Comparison of ENCODE assay signal across 21 cellular contexts in the genomic region with DNA sequence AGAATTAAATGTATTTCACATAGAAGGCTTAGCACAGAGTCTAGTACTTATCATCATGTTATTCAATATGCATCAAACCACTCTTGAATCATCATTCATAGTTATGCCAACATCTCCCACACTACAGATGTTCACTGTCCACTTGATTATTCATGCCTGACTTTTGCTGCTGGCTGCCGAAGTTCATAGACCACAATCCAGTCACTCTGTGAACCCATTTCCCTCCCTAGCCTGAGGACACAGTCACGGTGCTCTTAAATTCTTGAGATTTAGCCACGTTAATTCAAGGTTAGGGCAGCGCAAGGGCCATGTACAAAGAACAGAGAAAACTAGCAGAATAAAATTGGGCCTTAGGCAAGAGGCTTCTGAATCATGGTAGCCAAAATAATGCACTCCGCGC. TPM values are rescaled to one million over a fixed set of nuclear protein-coding genes. Genes with fewer than 3 reads are reported as not detected.
A peak's percentile ranks its signal among the peaks of the same experiment; 100 is the strongest.
DNase-seq lines count a peak whose midpoint lies in the region; ATAC-seq and TF ChIP-seq lines count a peak whose summit lies in the region.
"Had no signal": no experiment of that assay in that cellular context is flagged by ENCODE, and none has a peak within 500 bp of the region (broad histone marks: within the 10 kb centered on the region; RNA-seq: fewer than 3 reads in every experiment).

No MANE protein-coding gene starts in this region.

- H3K4me3 Mint-ChIP-seq in osteocyte (ENCODE audit: unreplicated experiment) (no peak overlapping the region), neural progenitor cell (no peak overlapping the region)
- H3K4me3 Mint-ChIP-seq: CD4-positive, alpha-beta memory T cell; natural killer cell had no signal

- H3K9me3 Mint-ChIP-seq in osteocyte (ENCODE audit: unreplicated experiment) (no peaks in the 10 kb centered on the region), neural progenitor cell (no peaks in the 10 kb centered on the region)
- H3K9me3 Mint-ChIP-seq: CD4-positive, alpha-beta memory T cell; natural killer cell had no signal

- peak overlapping the region; percentile 60 for H3K27ac Mint-ChIP-seq in osteocyte (ENCODE audit: unreplicated experiment)
- H3K27ac Mint-ChIP-seq in neural progenitor cell, result no peak overlapping the region
- H3K27ac Mint-ChIP-seq: CD4-positive, alpha-beta memory T cell; natural killer cell had no signal

- no TSS peak for BruUV-seq in PC-3 (replicated peaks; lab: Mats Ljungman, UMichigan)

- H3K27me3 ChIP-seq in PC-3 (ENCODE audit: low read length), result no peaks in the 10 kb centered on the region
- no peaks in the 10 kb centered on the region for H3K27me3 ChIP-seq in neural progenitor cell
- H3K27me3 ChIP-seq in SK-N-SH (ENCODE audit: insufficient read depth), result no peaks in the 10 kb centered on the region
- H3K27me3 ChIP-seq: SJSA1 had no signal

- POLR2A ChIA-PET in PC-3 (lab: Charles Lee; ENCODE audit: unreplicated experiment) (no interaction called here), SK-N-SH (lab: Yijun Ruan, JAX) (no interaction called here)

- no peak overlapping the region for H3K4me3 ChIP-seq in PC-3 (ENCODE audit: low read length)
- H3K4me3 ChIP-seq in neural progenitor cell, result no peak overlapping the region
- H3K4me3 ChIP-seq in SK-N-SH (ENCODE audit: low read depth in 2 of 2, low read length in 1 of 2), result no peak overlapping the region
- H3K4me3 ChIP-seq: K562, SJSA1 had no signal

- intact Hi-C loops in PC-3 (cut with micrococcal nuclease), result no loop called here

- DNase-seq in EL (peak; percentile 93), PC-3 (peak; percentile 59), epidermal melanocyte (ENCODE audit: insufficient read length, low spot score) (peak; percentile 60), osteocyte (ENCODE audit: extremely low spot score, unreplicated experiment) (no peak), neural progenitor cell (ENCODE audit: low spot score) (no peak), OCI-M1 (lab: John Stamatoyannopoulos, UW) (no peak), SK-N-SH (no peak)
- DNase-seq: activated naive CD4-positive, alpha-beta T cell treated with Interleukin-2 at 50 U/mL for 16 hours; CD4-positive, alpha-beta memory T cell; cortex of kidney; head of caudate nucleus; natural killer cell; NCI-H187; NCI-H774; substantia nigra had no signal

- no peaks in the 10 kb centered on the region for H3K9me3 ChIP-seq in PC-3 (ENCODE audit: low read length)
- no peaks in the 10 kb centered on the region for H3K9me3 ChIP-seq in neural progenitor cell (ENCODE audit: low read depth)
- H3K9me3 ChIP-seq in SK-N-SH, result no peaks in the 10 kb centered on the region
- H3K9me3 ChIP-seq: SJSA1 had no signal

- H3K4me2 ChIP-seq in PC-3 (ENCODE audit: low read length) (no peak overlapping the region), neural progenitor cell (no peak overlapping the region), SK-N-SH (no peak overlapping the region)

- TF ChIP-seq RAD21 in SK-N-SH (IDR thresholded peaks at IDR 0.05; ENCODE audit: low read length), result no peak

- H3K27me3 Mint-ChIP-seq in osteocyte (ENCODE audit: unreplicated experiment) (no peaks in the 10 kb centered on the region), neural progenitor cell (ENCODE audit: insufficient read depth, low read depth) (peaks cover 2% of the 10 kb centered on the region)
- H3K27me3 Mint-ChIP-seq: CD4-positive, alpha-beta memory T cell had no signal

- H3K9ac ChIP-seq in PC-3 (ENCODE audit: low read length) (no peak overlapping the region), neural progenitor cell (no peak overlapping the region), SK-N-SH (no peak overlapping the region)

- WGBS in SK-N-SH (ENCODE audit: low lambda C conversion rate), result 59% methylated on average over 6 of the region's 6 CpGs

- no peak for TF ChIP-seq CTCF in PC-3 (conservative IDR thresholded peaks at IDR 0.05; ENCODE audit: low read depth, low read length)
- no peak for TF ChIP-seq CTCF in osteocyte (IDR thresholded peaks at IDR 0.05)
- TF ChIP-seq CTCF in neural progenitor cell (IDR thresholded peaks at IDR 0.05), result no peak
- TF ChIP-seq CTCF in SK-N-SH (IDR thresholded peaks at IDR 0.05), result no peak

- H3K4me1 Mint-ChIP-seq in osteocyte (ENCODE audit: unreplicated experiment), result peaks cover 20% of the 10 kb centered on the region
- H3K4me1 Mint-ChIP-seq in neural progenitor cell, result peaks cover 3% of the 10 kb centered on the region

- CTCF ChIA-PET in PC-3 (lab: Charles Lee), result no interaction called here
- CTCF ChIA-PET in SK-N-SH (lab: Yijun Ruan, JAX), result no interaction called here

- H3K36me3 Mint-ChIP-seq in osteocyte (ENCODE audit: unreplicated experiment), result peaks cover 28% of the 10 kb centered on the region
- H3K36me3 Mint-ChIP-seq in neural progenitor cell, result peaks cover 3% of the 10 kb centered on the region
- H3K36me3 Mint-ChIP-seq: natural killer cell had no signal

- H3K36me3 ChIP-seq in PC-3 (ENCODE audit: low read depth, low read length) (no peaks in the 10 kb centered on the region), neural progenitor cell (no peaks in the 10 kb centered on the region), SK-N-SH (replicated peaks in 1 of 2; ENCODE audit: control insufficient read depth in 1 of 2, insufficient read depth in 2 of 2, low read length in 1 of 2) (no peaks in the 10 kb centered on the region)
- H3K36me3 ChIP-seq: SJSA1 had no signal

- H3K4me1 ChIP-seq in PC-3 (ENCODE audit: insufficient read depth, low read length) (0 out of 2 replicates have a peak, but pooled peaks cover 4% of the 10 kb centered on the region), neural progenitor cell (peaks cover 5% of the 10 kb centered on the region), SK-N-SH (ENCODE audit: control insufficient read depth in 1 of 2, insufficient read depth in 2 of 2, low read depth in 1 of 2, low read length in 1 of 2) (no peaks in the 10 kb centered on the region; a peak in 1 of 4 replicates)

- no peaks in the 10 kb centered on the region for H3K9me2 ChIP-seq in PC-3 (replicated peaks; ENCODE audit: low read length)
- H3K9me2 ChIP-seq in SK-N-SH, result no peaks in the 10 kb centered on the region

- ATAC-seq in PC-3, result peak; percentile 24; the same call in 1 of the 2 replicates
- no peak for ATAC-seq in GM19035 (IDR thresholded peaks at IDR 0.05; ENCODE audit: unreplicated experiment)
- ATAC-seq: K562, left lobe of liver, natural killer cell, sciatic nerve had no signal

- no peak overlapping the region for H2AFZ ChIP-seq in PC-3 (ENCODE audit: low read length)
- no peak overlapping the region for H2AFZ ChIP-seq in neural progenitor cell (replicated peaks)
- H2AFZ ChIP-seq in SK-N-SH (ENCODE audit: low read depth), result no peak overlapping the region

- H3K79me2 ChIP-seq in PC-3 (ENCODE audit: low read length) (no peaks in the 10 kb centered on the region), neural progenitor cell (ENCODE audit: low read depth) (peaks cover 8% of the 10 kb centered on the region), SK-N-SH (ENCODE audit: insufficient read depth) (no peaks in the 10 kb centered on the region)

- no peak for TF ChIP-seq EP300 in SK-N-SH (IDR thresholded peaks at IDR 0.05; ENCODE audit: borderline replicate concordance in 1 of 2, low read depth in 1 of 2, low read length in 1 of 2)

- H3K27ac ChIP-seq in PC-3 (ENCODE audit: low read length) (no peak overlapping the region), neural progenitor cell (no peak overlapping the region), SK-N-SH (ENCODE audit: low read depth in 2 of 2, low read length in 1 of 2) (no peak overlapping the region)
- H3K27ac ChIP-seq: SJSA1, VCaP had no signal

- no peaks in the 10 kb centered on the region for H4K20me1 ChIP-seq in PC-3 (ENCODE audit: low read length)
- H4K20me1 ChIP-seq in neural progenitor cell (ENCODE audit: low read depth), result peaks cover 12% of the 10 kb centered on the region
- H4K20me1 ChIP-seq in SK-N-SH (ENCODE audit: insufficient read depth), result no peaks in the 10 kb centered on the region

- H3F3A ChIP-seq in PC-3 (ENCODE audit: low read length, unreplicated experiment) (no peaks in the 10 kb centered on the region), neural progenitor cell (ENCODE audit: low read depth) (no peaks in the 10 kb centered on the region), SK-N-SH (replicated peaks; ENCODE audit: insufficient read depth) (peaks cover 2% of the 10 kb centered on the region)

TF ChIP-seq in SK-N-SH, 30 proteins besides CTCF, POLR2A, EP300 and RAD21 (continues in another document):
- TF ChIP-seq MEF2A (IDR thresholded peaks at IDR 0.05; ENCODE audit: borderline replicate concordance, low read depth) (no peak), REST (IDR thresholded peaks at IDR 0.05; ENCODE audit: low read depth, low read length) (no peak)

RNA-seq across cellular contexts. Expression of gene ABCA1, which starts 32.4 kb away (rescaled TPM):
- total RNA-seq in PC-3 (2014; rRNA removed) (2.3 and 2.5 TPM in 2 replicates), osteocyte (49.5 and 51.1 TPM in 2 replicates), neural progenitor cell (ENCODE audit: low replicate concordance) (28.2 and 32.4 TPM in 2 replicates)
- polyA plus RNA-seq in SK-N-SH (2012; rRNA removed), result 5.3 and 9.3 TPM in 2 replicates
- polyA plus RNA-seq in SK-N-SH (2012; cell fraction: cytosol; rRNA removed), result 4.7 and 4.9 TPM in 2 replicates
- polyA plus RNA-seq in SK-N-SH (2012; cell fraction: nucleus; rRNA removed), result 4.2 and 7.3 TPM in 2 replicates

Comparison
In these comparisons a context has a peak if more than half of its experiments do, and no peak if none do; other contexts are left out.
1. DNase-seq: peak in EL (single experiment), PC-3 (single experiment) and epidermal melanocyte (single experiment); none in osteocyte (single experiment), neural progenitor cell (single experiment), OCI-M1 (single experiment) and SK-N-SH (single experiment).